ENCODE assay signal across 1 cellular context in the genomic region with DNA sequence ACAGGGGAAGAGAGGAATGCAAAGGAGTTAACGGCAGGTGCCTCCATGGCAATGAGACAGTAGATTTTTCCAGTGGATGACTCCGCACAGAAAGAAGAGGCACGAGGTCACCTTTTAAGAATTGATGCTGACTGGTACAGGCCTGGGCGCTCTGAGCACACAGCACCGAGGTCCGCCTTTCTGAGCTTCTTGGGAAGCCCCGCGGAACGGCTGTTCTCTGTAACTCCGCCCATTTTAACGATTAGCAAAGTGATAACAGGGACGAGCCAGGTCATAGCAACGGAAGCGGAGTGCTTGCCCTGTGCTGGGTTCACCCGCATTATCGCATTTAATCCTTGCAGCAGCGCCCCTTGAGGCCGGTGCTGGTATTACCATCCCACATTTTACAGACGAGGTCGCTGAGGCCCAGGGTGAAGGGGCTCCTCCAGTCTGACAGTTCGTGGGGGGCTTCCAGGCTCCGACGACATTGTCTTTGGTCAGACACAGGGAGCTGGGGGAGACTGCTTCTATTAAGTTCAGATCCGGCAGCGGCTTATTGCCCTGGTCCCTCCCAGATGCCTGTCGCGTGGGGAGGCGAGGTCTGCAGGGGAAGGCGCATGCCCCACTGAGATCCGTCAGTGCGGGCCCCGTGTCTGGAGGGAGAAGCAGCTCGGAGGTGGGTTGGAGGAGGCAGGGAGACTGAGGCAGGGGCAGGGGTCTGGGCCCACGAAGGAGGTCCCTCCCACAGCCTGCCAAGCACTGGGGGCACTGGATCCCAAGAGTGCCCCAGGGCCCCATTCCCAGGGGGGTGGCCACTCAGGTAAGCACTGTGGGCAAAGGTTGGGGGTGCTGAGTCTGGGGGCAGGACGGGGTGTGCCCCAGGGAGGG.
TF ChIP-seq lines count a peak whose summit lies in the region.

No MANE protein-coding gene starts in this region.

TF ChIP-seq in GM12878, 131 proteins besides CTCF, POLR2A, EP300 and RAD21 (continued from another document):
- TF ChIP-seq, protein P1, sequence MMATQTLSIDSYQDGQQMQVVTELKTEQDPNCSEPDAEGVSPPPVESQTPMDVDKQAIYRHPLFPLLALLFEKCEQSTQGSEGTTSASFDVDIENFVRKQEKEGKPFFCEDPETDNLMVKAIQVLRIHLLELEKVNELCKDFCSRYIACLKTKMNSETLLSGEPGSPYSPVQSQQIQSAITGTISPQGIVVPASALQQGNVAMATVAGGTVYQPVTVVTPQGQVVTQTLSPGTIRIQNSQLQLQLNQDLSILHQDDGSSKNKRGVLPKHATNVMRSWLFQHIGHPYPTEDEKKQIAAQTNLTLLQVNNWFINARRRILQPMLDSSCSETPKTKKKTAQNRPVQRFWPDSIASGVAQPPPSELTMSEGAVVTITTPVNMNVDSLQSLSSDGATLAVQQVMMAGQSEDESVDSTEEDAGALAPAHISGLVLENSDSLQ (IDR thresholded peaks at IDR 0.05): no peak
- TF ChIP-seq SMC3 (IDR thresholded peaks at IDR 0.05; ENCODE audit: borderline replicate concordance, low read length) (peak; percentile 30; the same call in 1 of the 2 replicates), MEF2A (IDR thresholded peaks at IDR 0.05; ENCODE audit: insufficient read depth, low read depth, low read length) (no peak), GATAD2B (conservative IDR thresholded peaks at IDR 0.05; ENCODE audit: low read depth) (no peak), POU2F2 (IDR thresholded peaks at IDR 0.05; ENCODE audit: borderline replicate concordance, low read depth, low read length) (peak; percentile 80; the same call in 1 of the 3 replicates), CBX3 (IDR thresholded peaks at IDR 0.05; ENCODE audit: borderline replicate concordance, low read depth) (no peak), CHD1 (IDR thresholded peaks at IDR 0.05; ENCODE audit: low read depth, low read length) (no peak), CBFB (IDR thresholded peaks at IDR 0.05; ENCODE audit: low read depth) (no peak), MYC (IDR thresholded peaks at IDR 0.05; ENCODE audit: insufficient read depth, insufficient read length, insufficient replicate concordance, low read length, severe bottlenecking) (no peak), SMAD5 (IDR thresholded peaks at IDR 0.05; ENCODE audit: low read depth) (no peak), NR2F1 (conservative IDR thresholded peaks at IDR 0.05) (peak; percentile 48; the same call in 1 of the 2 replicates), BACH1 (IDR thresholded peaks at IDR 0.05; ENCODE audit: borderline replicate concordance) (no peak), MXI1 (IDR thresholded peaks at IDR 0.05; ENCODE audit: low read depth, low read length) (no peak)
- TF ChIP-seq, protein P2, sequence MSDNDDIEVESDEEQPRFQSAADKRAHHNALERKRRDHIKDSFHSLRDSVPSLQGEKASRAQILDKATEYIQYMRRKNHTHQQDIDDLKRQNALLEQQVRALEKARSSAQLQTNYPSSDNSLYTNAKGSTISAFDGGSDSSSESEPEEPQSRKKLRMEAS (IDR thresholded peaks at IDR 0.05; ENCODE audit: low read depth, low read length): no peak
- TF ChIP-seq, protein P3, sequence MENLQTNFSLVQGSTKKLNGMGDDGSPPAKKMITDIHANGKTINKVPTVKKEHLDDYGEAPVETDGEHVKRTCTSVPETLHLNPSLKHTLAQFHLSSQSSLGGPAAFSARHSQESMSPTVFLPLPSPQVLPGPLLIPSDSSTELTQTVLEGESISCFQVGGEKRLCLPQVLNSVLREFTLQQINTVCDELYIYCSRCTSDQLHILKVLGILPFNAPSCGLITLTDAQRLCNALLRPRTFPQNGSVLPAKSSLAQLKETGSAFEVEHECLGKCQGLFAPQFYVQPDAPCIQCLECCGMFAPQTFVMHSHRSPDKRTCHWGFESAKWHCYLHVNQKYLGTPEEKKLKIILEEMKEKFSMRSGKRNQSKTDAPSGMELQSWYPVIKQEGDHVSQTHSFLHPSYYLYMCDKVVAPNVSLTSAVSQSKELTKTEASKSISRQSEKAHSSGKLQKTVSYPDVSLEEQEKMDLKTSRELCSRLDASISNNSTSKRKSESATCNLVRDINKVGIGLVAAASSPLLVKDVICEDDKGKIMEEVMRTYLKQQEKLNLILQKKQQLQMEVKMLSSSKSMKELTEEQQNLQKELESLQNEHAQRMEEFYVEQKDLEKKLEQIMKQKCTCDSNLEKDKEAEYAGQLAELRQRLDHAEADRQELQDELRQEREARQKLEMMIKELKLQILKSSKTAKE (IDR thresholded peaks at IDR 0.05; ENCODE audit: low read depth, poor library complexity, severe bottlenecking): no peak
- TF ChIP-seq, protein P4, sequence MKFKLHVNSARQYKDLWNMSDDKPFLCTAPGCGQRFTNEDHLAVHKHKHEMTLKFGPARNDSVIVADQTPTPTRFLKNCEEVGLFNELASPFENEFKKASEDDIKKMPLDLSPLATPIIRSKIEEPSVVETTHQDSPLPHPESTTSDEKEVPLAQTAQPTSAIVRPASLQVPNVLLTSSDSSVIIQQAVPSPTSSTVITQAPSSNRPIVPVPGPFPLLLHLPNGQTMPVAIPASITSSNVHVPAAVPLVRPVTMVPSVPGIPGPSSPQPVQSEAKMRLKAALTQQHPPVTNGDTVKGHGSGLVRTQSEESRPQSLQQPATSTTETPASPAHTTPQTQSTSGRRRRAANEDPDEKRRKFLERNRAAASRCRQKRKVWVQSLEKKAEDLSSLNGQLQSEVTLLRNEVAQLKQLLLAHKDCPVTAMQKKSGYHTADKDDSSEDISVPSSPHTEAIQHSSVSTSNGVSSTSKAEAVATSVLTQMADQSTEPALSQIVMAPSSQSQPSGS (IDR thresholded peaks at IDR 0.05; ENCODE audit: low read length): no peak
- TF ChIP-seq, protein P5, sequence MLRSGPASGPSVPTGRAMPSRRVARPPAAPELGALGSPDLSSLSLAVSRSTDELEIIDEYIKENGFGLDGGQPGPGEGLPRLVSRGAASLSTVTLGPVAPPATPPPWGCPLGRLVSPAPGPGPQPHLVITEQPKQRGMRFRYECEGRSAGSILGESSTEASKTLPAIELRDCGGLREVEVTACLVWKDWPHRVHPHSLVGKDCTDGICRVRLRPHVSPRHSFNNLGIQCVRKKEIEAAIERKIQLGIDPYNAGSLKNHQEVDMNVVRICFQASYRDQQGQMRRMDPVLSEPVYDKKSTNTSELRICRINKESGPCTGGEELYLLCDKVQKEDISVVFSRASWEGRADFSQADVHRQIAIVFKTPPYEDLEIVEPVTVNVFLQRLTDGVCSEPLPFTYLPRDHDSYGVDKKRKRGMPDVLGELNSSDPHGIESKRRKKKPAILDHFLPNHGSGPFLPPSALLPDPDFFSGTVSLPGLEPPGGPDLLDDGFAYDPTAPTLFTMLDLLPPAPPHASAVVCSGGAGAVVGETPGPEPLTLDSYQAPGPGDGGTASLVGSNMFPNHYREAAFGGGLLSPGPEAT (IDR thresholded peaks at IDR 0.05; ENCODE audit: low read depth): no peak
